ENCODE assay signal across 8 cellular contexts in the genomic region with DNA sequence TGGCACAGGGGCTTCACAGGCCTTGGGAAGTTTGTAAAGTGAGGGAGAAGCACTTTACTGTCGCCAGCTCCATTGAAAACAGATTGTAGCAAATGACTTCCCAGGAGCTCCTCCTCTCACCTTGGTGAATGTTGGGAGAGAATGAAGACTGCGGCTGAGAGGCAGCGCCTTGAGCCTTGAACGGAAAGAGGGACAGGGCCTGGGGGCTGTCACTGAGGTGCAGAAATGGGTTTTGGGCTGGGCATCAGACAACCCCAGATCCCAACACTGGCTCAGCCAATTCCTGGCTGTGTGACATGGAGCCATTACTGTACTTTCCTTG. TPM values are rescaled to one million over a fixed set of nuclear protein-coding genes. Genes with fewer than 3 reads are reported as not detected.
DNase-seq lines count a peak whose midpoint lies in the region; ATAC-seq and TF ChIP-seq lines count a peak whose summit lies in the region.

No MANE protein-coding gene starts in this region.

- no peaks in the 10 kb centered on the region for H3K36me3 Mint-ChIP-seq in nephron progenitor cell (ENCODE audit: low read depth)

- peak; percentile 19 for ATAC-seq in GM19043 (IDR thresholded peaks at IDR 0.05; ENCODE audit: low read depth, unreplicated experiment)

- H3K27ac ChIP-seq in HUES64 (ENCODE audit: low read depth, low read length) = peak overlapping the region; percentile 86
- peak overlapping the region; percentile 58 for H3K27ac ChIP-seq in colonic mucosa

- intact Hi-C loops in colonic mucosa (cut with DNase I) = loop anchor here (10.0 kb wide), 2 partner anchors 114 to 146 kb away; a partner anchor contains a TSS

- peak overlapping the region; percentile 86 for H3K4me3 Mint-ChIP-seq in nephron progenitor cell

- H3K36me3 ChIP-seq in HUES64 (ENCODE audit: insufficient read depth, low read length) = peaks cover 8% of the 10 kb centered on the region
- H3K36me3 ChIP-seq in colonic mucosa = no peaks in the 10 kb centered on the region

- TF ChIP-seq CTCF in colonic mucosa (IDR thresholded peaks at IDR 0.05) (no peak), nephron progenitor cell (IDR thresholded peaks at IDR 0.05) (no peak)

- H3K9me3 ChIP-seq in HUES64 (ENCODE audit: insufficient read depth, low read depth, low read length) = no peaks in the 10 kb centered on the region
- no peaks in the 10 kb centered on the region for H3K9me3 ChIP-seq in colonic mucosa

- WGBS in HUES64 = 25% methylated on average over 4 of the region's 4 CpGs

- no peak overlapping the region for H3K27ac Mint-ChIP-seq in nephron progenitor cell

- H3K4me3 ChIP-seq in HUES64 (ENCODE audit: low read length) (peak overlapping the region; percentile 79), colonic mucosa (peak overlapping the region; percentile 95)

- H3K9ac ChIP-seq in HUES64 (ENCODE audit: low read depth, low read length) (peak overlapping the region; percentile 97), colonic mucosa (ENCODE audit: low read depth in 2 of 2, low read length in 2 of 2) (peak overlapping the region; percentile 70 to 86)

- H3K27me3 Mint-ChIP-seq in nephron progenitor cell (ENCODE audit: low read depth, poor library complexity) = peaks cover 7% of the 10 kb centered on the region

- H3K4me1 ChIP-seq in HUES64 (ENCODE audit: insufficient read depth, low read length) = peaks cover 10% of the 10 kb centered on the region; the same call in 1 of the 2 replicates
- H3K4me1 ChIP-seq in colonic mucosa = no peaks in the 10 kb centered on the region

- in situ Hi-C loops in G401 (cut with HindIII; ENCODE audit: low sequenced_read_pairs) = no loop called here

- H3K27me3 ChIP-seq in HUES64 (ENCODE audit: insufficient read depth, low read length) (no peaks in the 10 kb centered on the region), colonic mucosa (no peaks in the 10 kb centered on the region)

- no peak for DNase-seq in colonic mucosa
- no peak for DNase-seq in nephron progenitor cell
- no peak for DNase-seq in HPDE6-E6E7 (ENCODE audit: extremely low spot score)
- DNase-seq in NCI-H510A (lab: John Stamatoyannopoulos, UW) = no peak
- no peak for DNase-seq in NCI-H1048 (lab: John Stamatoyannopoulos, UW)
- DNase-seq in G401 (ENCODE audit: low spot score) = no peak

- no peaks in the 10 kb centered on the region for H3K9me3 Mint-ChIP-seq in nephron progenitor cell

- H3K4me1 Mint-ChIP-seq in nephron progenitor cell = peaks cover 31% of the 10 kb centered on the region

RNA-seq across cellular contexts. Expression of a gene that starts 0.6 kb away (rescaled TPM):
- polyA plus RNA-seq in HUES64 (2013, experiment 1 of 2) = 10.2 TPM
- 12.6 TPM for polyA plus RNA-seq in HUES64 (2013, experiment 2 of 2)
- total RNA-seq in colonic mucosa = 10 to 100 TPM; 31.4 to 40.3 TPM
- 3.1 and 6.4 TPM in 2 replicates for total RNA-seq in G401 (2014; rRNA removed; shearing (Covaris generic))
